1 cellular context compared by ENCODE assay signal in the genomic region with DNA sequence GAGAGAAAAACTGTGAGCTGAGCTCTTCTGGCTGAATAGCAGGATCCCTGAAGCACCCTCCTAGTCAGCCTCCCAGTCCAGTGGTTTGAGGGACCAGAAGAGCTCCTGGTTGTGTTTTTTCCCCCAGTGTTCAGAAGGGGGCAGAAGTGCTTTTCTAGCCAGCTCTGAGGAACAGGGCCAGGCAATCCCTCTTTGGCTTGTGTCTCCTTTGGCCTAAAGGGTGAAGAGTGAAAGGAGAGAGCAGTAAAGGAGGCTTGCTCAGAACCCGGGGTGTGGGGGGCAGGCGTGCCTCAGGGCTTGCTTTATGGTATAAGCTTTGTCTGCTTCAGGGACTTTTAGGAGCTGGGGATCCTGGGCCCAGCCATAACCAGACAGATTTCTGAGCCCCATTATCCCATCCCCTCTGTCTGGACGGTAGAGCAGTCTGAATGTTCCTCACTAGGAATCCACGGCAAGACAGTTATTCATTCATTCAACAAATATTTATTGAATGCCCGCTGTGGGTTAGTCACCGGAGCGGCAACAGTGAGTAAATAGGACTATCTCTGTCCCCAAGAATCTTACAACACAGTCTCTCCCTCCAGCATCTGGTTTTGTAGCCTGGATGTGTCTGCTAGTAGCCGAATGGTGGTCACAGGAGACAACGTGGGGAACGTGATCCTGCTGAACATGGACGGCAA.
TF ChIP-seq lines count a peak whose summit lies in the region.

No MANE protein-coding gene starts in this region.

TF ChIP-seq in GM12878, 131 proteins besides CTCF, POLR2A, EP300 and RAD21:
- TF ChIP-seq SMC3 (IDR thresholded peaks at IDR 0.05; ENCODE audit: borderline replicate concordance, low read length) (no peak), ATF7 (IDR thresholded peaks at IDR 0.05; ENCODE audit: low read depth) (no peak), WRNIP1 (IDR thresholded peaks at IDR 0.05; ENCODE audit: borderline replicate concordance, low read depth, low read length) (no peak), STAT1 (conservative IDR thresholded peaks at IDR 0.05) (no peak), BHLHE40 (IDR thresholded peaks at IDR 0.05; ENCODE audit: borderline replicate concordance in 1 of 2, low read depth in 2 of 2, low read length in 1 of 2) (no peak), NRF1 (conservative IDR thresholded peaks at IDR 0.05; ENCODE audit: low read depth, low read length) (no peak), PAX5 (IDR thresholded peaks at IDR 0.05; ENCODE audit: borderline replicate concordance, low read depth, low read length) (no peak), RBBP5 (conservative IDR thresholded peaks at IDR 0.05) (no peak), DPF2 (IDR thresholded peaks at IDR 0.05) (no peak)
- TF ChIP-seq, protein P1, sequence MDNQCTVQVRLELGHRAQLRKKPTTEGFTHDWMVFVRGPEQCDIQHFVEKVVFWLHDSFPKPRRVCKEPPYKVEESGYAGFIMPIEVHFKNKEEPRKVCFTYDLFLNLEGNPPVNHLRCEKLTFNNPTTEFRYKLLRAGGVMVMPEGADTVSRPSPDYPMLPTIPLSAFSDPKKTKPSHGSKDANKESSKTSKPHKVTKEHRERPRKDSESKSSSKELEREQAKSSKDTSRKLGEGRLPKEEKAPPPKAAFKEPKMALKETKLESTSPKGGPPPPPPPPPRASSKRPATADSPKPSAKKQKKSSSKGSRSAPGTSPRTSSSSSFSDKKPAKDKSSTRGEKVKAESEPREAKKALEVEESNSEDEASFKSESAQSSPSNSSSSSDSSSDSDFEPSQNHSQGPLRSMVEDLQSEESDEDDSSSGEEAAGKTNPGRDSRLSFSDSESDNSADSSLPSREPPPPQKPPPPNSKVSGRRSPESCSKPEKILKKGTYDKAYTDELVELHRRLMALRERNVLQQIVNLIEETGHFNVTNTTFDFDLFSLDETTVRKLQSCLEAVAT (IDR thresholded peaks at IDR 0.05): no peak
- TF ChIP-seq, protein P2, sequence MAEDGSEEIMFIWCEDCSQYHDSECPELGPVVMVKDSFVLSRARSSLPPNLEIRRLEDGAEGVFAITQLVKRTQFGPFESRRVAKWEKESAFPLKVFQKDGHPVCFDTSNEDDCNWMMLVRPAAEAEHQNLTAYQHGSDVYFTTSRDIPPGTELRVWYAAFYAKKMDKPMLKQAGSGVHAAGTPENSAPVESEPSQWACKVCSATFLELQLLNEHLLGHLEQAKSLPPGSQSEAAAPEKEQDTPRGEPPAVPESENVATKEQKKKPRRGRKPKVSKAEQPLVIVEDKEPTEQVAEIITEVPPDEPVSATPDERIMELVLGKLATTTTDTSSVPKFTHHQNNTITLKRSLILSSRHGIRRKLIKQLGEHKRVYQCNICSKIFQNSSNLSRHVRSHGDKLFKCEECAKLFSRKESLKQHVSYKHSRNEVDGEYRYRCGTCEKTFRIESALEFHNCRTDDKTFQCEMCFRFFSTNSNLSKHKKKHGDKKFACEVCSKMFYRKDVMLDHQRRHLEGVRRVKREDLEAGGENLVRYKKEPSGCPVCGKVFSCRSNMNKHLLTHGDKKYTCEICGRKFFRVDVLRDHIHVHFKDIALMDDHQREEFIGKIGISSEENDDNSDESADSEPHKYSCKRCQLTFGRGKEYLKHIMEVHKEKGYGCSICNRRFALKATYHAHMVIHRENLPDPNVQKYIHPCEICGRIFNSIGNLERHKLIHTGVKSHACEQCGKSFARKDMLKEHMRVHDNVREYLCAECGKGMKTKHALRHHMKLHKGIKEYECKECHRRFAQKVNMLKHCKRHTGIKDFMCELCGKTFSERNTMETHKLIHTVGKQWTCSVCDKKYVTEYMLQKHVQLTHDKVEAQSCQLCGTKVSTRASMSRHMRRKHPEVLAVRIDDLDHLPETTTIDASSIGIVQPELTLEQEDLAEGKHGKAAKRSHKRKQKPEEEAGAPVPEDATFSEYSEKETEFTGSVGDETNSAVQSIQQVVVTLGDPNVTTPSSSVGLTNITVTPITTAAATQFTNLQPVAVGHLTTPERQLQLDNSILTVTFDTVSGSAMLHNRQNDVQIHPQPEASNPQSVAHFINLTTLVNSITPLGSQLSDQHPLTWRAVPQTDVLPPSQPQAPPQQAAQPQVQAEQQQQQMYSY (CRISPR knock-in tag; IDR thresholded peaks at IDR 0.05): no peak
